Comparison of ENCODE assay signal across 2 cellular contexts in the genomic region with DNA sequence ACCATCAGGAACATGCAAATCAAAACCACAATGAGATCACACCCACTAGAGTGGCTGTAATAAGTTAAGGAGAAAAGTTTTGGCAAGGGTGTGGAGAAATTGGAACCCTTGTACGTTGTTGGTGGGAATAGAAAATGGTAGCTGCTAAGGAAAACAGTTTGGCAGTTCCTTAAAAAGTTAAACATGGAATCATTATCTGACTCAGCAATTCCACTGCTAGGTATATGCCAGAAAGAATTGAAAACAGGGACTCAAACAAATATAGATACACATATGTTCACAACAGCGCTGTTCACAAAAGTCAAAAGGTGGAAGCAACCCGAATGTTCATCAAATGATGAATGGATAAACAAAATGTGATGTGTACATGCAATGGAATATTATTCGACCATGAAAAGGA.
TF ChIP-seq lines count a peak whose summit lies in the region.

No MANE protein-coding gene starts in this region.

TF ChIP-seq in HepG2, 621 proteins besides CTCF, POLR2A, EP300 and RAD21 (continued from another document):
- TF ChIP-seq MAFK (conservative IDR thresholded peaks at IDR 0.05 in 1 of 2, IDR thresholded peaks at IDR 0.05 in 1 of 2; ENCODE audit: low read length in 2 of 2) (peak; percentile 30 to 84; a peak in 2 of 4 replicates), MAFF (IDR thresholded peaks at IDR 0.05; ENCODE audit: low read depth, low read length) (peak; percentile 67; the same call in 1 of the 2 replicates)

TF ChIP-seq in IMR-90, 13 proteins besides CTCF, POLR2A, EP300 and RAD21 (continued from another document):
- TF ChIP-seq MAFK (IDR thresholded peaks at IDR 0.05; ENCODE audit: low read depth, low read length) = peak; percentile 55
TF ChIP-seq in IMR-90: peak in this region for 1.
